In the genomic region with DNA sequence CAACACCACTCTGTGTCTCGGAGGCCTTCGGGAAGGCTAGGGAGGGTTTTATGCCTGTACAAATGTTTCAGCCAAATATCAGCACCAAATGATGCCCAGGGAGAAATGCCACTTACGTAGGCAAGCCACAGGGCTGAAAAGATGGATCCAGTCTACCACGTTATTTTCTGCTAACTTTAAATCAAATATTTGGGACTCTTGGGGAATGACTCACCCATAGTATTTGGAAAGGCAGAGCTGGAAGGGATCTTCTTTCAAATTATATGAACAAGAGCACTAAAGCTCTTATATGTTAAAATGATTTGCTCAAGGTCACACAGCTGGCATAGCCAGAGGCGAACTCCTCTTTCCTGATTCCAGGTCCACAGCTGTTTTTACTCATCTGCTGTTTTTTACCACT, we compare ENCODE assay signal across 19 cellular contexts.
DNase-seq lines count a peak whose midpoint lies in the region; ATAC-seq, FAIRE-seq and TF ChIP-seq lines count a peak whose summit lies in the region.
"Had no signal": no experiment of that assay in that cellular context is flagged by ENCODE, and none has a peak within 500 bp of the region (broad histone marks: within the 10 kb centered on the region; RNA-seq: fewer than 3 reads in every experiment).

No MANE protein-coding gene starts in this region.

- no peak overlapping the region for H3K9ac ChIP-seq in mammary epithelial cell (ENCODE audit: insufficient read depth, low read length)

- no peak for TF ChIP-seq CTCF in AG10803 (conservative IDR thresholded peaks at IDR 0.05; ENCODE audit: low read length)
- no peak for TF ChIP-seq CTCF in mammary epithelial cell (conservative IDR thresholded peaks at IDR 0.05 in 1 of 2, IDR thresholded peaks at IDR 0.05 in 1 of 2; ENCODE audit: extremely low read depth in 1 of 2, insufficient read depth in 1 of 2, low read depth in 1 of 2, low read length in 2 of 2)
- no peak for TF ChIP-seq CTCF in foreskin fibroblast (IDR thresholded peaks at IDR 0.05; ENCODE audit: low read depth, low read length)

- no peak for TF ChIP-seq POLR2A in GM12892 (IDR thresholded peaks at IDR 0.05; ENCODE audit: low read depth, low read length)

- no peaks in the 10 kb centered on the region for H3K27me3 ChIP-seq in mammary epithelial cell (ENCODE audit: insufficient read depth, low read length)
- H3K27me3 ChIP-seq: pancreas, sigmoid colon, upper lobe of left lung had no signal

- in situ Hi-C loops in mammary epithelial cell (cut with MboI; ENCODE audit: low sequenced_read_pairs in 2 of 2), result loop anchor here (5.0 to 10.0 kb wide), 2 partner anchors 166 to 178 kb away; no protein-coding TSS in a partner anchor

- 61% methylated on average over 5 of the region's 5 CpGs for whole genome bisulfite sequencing in mammary epithelial cell (ENCODE audit: low coverage, missing lambda C conversion rate)

- H3K36me3 ChIP-seq in mammary epithelial cell (ENCODE audit: insufficient read depth, low read length), result no peaks in the 10 kb centered on the region
- H3K36me3 ChIP-seq: lower lobe of right lung, pancreas, sigmoid colon, upper lobe of left lung had no signal

- no peak for ATAC-seq in HG03469 (IDR thresholded peaks at IDR 0.05; ENCODE audit: unreplicated experiment)
- ATAC-seq: lower lobe of right lung, Panc1, pancreas had no signal

- no peak for FAIRE-seq in GM12892 (lab: Jason Lieb, UNC)
- FAIRE-seq: endothelial cell of umbilical vein, pancreas had no signal

- no TSS peak for BruUV-seq in mammary epithelial cell (replicated peaks; lab: Mats Ljungman, UMichigan)

- CTCF ChIA-PET in mammary epithelial cell (lab: Charles Lee; ENCODE audit: low non-redundant PET), result no interaction called here

- dilution Hi-C loops in mammary epithelial cell (cut with HindIII; ENCODE audit: low sequenced_read_pairs), result no loop called here

- peaks cover 34% of the 10 kb centered on the region for H3K4me1 ChIP-seq in mammary epithelial cell (ENCODE audit: insufficient read depth, low read length)
- H3K4me1 ChIP-seq: lower lobe of right lung, pancreas, sigmoid colon, upper lobe of left lung had no signal

- no peaks in the 10 kb centered on the region for H4K20me1 ChIP-seq in mammary epithelial cell (ENCODE audit: insufficient read depth, low read length)

- DNase-seq in AG10803 (ENCODE audit: low read depth) (peak; percentile 65), M059J (ENCODE audit: low read depth) (peak; percentile 51), mammary epithelial cell (peak; percentile 20), foreskin fibroblast (peak; percentile 78 to 87), NCI-H146 (lab: John Stamatoyannopoulos, UW) (no peak), GM12892 (ENCODE audit: insufficient read length) (no peak)
- no peak for DNase-seq in activated CD4-positive, CD25-positive, alpha-beta regulatory T cell treated with anti-CD3 and anti-CD28 coated beads, Interleukin-2, amount 50 U/mL, for 72 hours
- DNase-seq: activated CD4-positive, alpha-beta T cell treated with anti-CD3 and anti-CD28 coated beads for 48 hours; activated effector memory CD4-positive, alpha-beta T cell treated with anti-CD3 and anti-CD28 coated beads, Interleukin-2, amount 50 U/mL, for 16 hours; amygdala; lower lobe of right lung; NCI-H1436; NCI-H2227 treated with DMSO at 0.1 percent for 48 hours; pancreas; sigmoid colon; upper lobe of left lung had no signal

- peak overlapping the region; percentile 41 for H2AFZ ChIP-seq in mammary epithelial cell (ENCODE audit: low read depth, low read length)

- H3K4me3 ChIP-seq in AG10803 (ENCODE audit: low read length) (no peak overlapping the region), mammary epithelial cell (replicated peaks in 1 of 3; ENCODE audit: insufficient read depth in 1 of 3, low read depth in 2 of 3, low read length in 3 of 3) (no peak overlapping the region), foreskin fibroblast (ENCODE audit: low read depth in 1 of 2, low read length in 2 of 2) (no peak overlapping the region)
- H3K4me3 ChIP-seq: lower lobe of right lung, pancreas, sigmoid colon, upper lobe of left lung had no signal

- intact Hi-C loops in mammary epithelial cell (cut with micrococcal nuclease), result loop anchor here (5.0 kb wide), 1 partner anchor 376 kb away; no protein-coding TSS in a partner anchor

- H3K79me2 ChIP-seq in mammary epithelial cell (ENCODE audit: insufficient read depth, low read length), result no peaks in the 10 kb centered on the region

- no peak overlapping the region for H3K4me2 ChIP-seq in mammary epithelial cell (ENCODE audit: insufficient read depth, low read depth, low read length)

- H3K27ac ChIP-seq in mammary epithelial cell (ENCODE audit: insufficient read depth, low read depth, low read length), result no peak overlapping the region
- H3K27ac ChIP-seq: lower lobe of right lung, pancreas, sigmoid colon, upper lobe of left lung had no signal

- H3K9me3 ChIP-seq in mammary epithelial cell (replicated peaks; ENCODE audit: insufficient read depth, low read length), result no peaks in the 10 kb centered on the region
- H3K9me3 ChIP-seq: lower lobe of right lung, pancreas, sigmoid colon, upper lobe of left lung had no signal

Comparison
In these comparisons a context has a peak if more than half of its experiments do, and no peak if none do; other contexts are left out.
1. DNase-seq: peak in AG10803 (single experiment), M059J (single experiment), mammary epithelial cell (single experiment) and foreskin fibroblast (2 of 2); none in activated CD4-positive, CD25-positive, alpha-beta regulatory T cell treated with anti-CD3 and anti-CD28 coated beads, Interleukin-2, amount 50 U/mL, for 72 hours (single experiment), NCI-H146 (single experiment) and GM12892 (single experiment).